8 cellular contexts compared by ENCODE assay signal in the genomic region with DNA sequence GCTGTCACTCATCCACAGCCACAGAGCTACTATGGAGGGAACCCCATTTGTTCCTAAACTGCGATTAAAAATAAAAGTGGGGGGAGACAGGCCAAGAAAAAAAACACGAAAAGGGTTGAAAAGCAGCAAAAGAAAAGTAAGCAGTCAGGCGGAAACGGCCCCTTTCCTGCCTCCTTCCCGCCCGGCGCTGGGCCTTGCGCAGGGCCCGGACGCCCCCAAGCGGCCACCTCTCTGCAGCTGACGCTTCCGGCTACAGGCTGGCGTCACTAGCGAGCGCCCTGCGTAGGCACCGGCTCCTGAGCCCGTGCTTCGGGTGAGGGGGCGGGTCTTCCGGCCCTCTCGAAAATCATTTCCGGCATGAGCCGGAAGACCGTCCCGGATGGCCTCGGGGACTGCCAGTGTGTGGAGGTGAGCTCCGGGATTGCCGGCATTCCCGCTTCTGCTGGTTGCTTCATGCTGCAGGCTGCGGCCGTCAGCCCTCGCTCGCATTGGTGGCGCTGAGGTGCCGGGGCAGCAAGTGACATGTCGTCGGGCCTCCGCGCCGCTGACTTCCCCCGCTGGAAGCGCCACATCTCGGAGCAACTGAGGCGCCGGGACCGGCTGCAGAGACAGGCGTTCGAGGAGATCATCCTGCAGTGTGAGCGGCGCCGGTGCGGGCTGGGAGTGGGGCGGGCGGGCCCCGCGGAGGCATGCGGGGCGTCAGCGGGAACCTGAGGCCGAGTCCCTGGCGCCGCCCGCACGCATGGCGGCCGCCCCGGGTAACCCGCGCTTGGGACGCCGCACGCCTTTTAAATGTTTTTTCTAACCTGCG. TPM values are rescaled to one million over a fixed set of nuclear protein-coding genes. Genes with fewer than 3 reads are reported as not detected.
DNase-seq lines count a peak whose midpoint lies in the region; ATAC-seq and TF ChIP-seq lines count a peak whose summit lies in the region.

A gene (plus strand): TSS at position 368 of the 811 bp plus-strand sequence. CDS start 155 bp downstream, at position 523.

- DNase-seq in BJ (ENCODE audit: low read depth) = peak; percentile 65
- DNase-seq in GM19238 (ENCODE audit: insufficient read length, low spot score) = peak; percentile 99
- DNase-seq in NCI-H510A treated with DMSO at 0.1 percent for 48 hours (lab: John Stamatoyannopoulos, UW) = peak; percentile 96
- peak; percentile 91 to 92 for DNase-seq in activated CD4-positive, alpha-beta T cell treated with anti-CD3 and anti-CD28 coated beads for 24 hours (ENCODE audit: low read depth in 2 of 2)
- peak; percentile 98 for DNase-seq in chondrocyte (ENCODE audit: low spot score)
- DNase-seq in kidney epithelial cell (ENCODE audit: low read depth) = peak; percentile 78
- DNase-seq in stimulated activated CD4-positive, alpha-beta T cell treated with anti-CD3 and anti-CD28 coated beads, Interleukin-15, amount 100 ng/mL, for 48 hours (ENCODE audit: low read depth in 2 of 2) = peak; percentile 94 to 95

- H3K27me3 ChIP-seq in BJ (ENCODE audit: control insufficient read depth, insufficient read depth, low read length) (no peaks in the 10 kb centered on the region), kidney epithelial cell (ENCODE audit: control insufficient read depth, insufficient read depth, low read length) (no peaks in the 10 kb centered on the region)

- H3K36me3 ChIP-seq in BJ (ENCODE audit: control insufficient read depth, insufficient read depth, low read length) = no peaks in the 10 kb centered on the region; the same call in 1 of the 2 replicates
- H3K36me3 ChIP-seq in kidney epithelial cell (ENCODE audit: control insufficient read depth, insufficient read depth, low read length) = no peaks in the 10 kb centered on the region

- H3K4me3 Mint-ChIP-seq in chondrocyte (ENCODE audit: unreplicated experiment) = peak within 1 kb of the TSS; percentile 89

- peaks cover 23% of the 10 kb centered on the region for H3K4me1 Mint-ChIP-seq in chondrocyte (ENCODE audit: low read depth)

- H3K4me3 ChIP-seq in BJ (ENCODE audit: low read depth, low read length) (peak within 1 kb of the TSS; percentile 87), kidney epithelial cell (ENCODE audit: low read depth, low read length) (peak within 1 kb of the TSS; percentile 74)

- no peaks in the 10 kb centered on the region for H3K9me3 Mint-ChIP-seq in chondrocyte (ENCODE audit: low read depth)

- TF ChIP-seq CTCF in BJ (IDR thresholded peaks at IDR 0.05; ENCODE audit: insufficient read depth, low read depth, low read length) = peak; percentile 99
- peak; percentile 97 for TF ChIP-seq CTCF in chondrocyte (IDR thresholded peaks at IDR 0.05)
- peak; percentile 94 for TF ChIP-seq CTCF in kidney epithelial cell (IDR thresholded peaks at IDR 0.05; ENCODE audit: insufficient read depth, low read length, poor library complexity, severe bottlenecking)

- POLR2A ChIA-PET in BJ (lab: Charles Lee) = interaction anchor here (0.6 to 0.7 kb wide), 2 partner anchors 449 to 811 kb away, joined by 3 to 5 read pairs; no protein-coding TSS in a partner anchor

- peak within 1 kb of the TSS; percentile 85 for H3K27ac Mint-ChIP-seq in chondrocyte (ENCODE audit: unreplicated experiment)

- CTCF ChIA-PET in BJ (lab: Yijun Ruan, JAX) = interaction anchor here (0.6 to 3.2 kb wide), 20 partner anchors 9 to 654 kb away, joined by 3 to 20 read pairs (median 4); no protein-coding TSS in a partner anchor

- no peaks in the 10 kb centered on the region for H3K36me3 Mint-ChIP-seq in chondrocyte (ENCODE audit: low read depth)

- H3K27me3 Mint-ChIP-seq in chondrocyte (ENCODE audit: low read depth) = no peaks in the 10 kb centered on the region

- ATAC-seq in HG03442 (IDR thresholded peaks at IDR 0.05; ENCODE audit: unreplicated experiment) = peak; percentile 92

RNA-seq across cellular contexts. Expression of the gene that starts here (rescaled TPM):
- 26.4 and 29.2 TPM in 2 replicates for polyA plus RNA-seq in BJ (2011; rRNA removed)
- 16.6 and 17.1 TPM in 2 replicates for polyA minus RNA-seq in BJ (2011; rRNA and poly(A)+ RNA removed)
- 23.8 to 25.7 TPM (median 24.8 TPM) in 3 replicates for total RNA-seq in chondrocyte
- total RNA-seq in kidney epithelial cell = 25.2 and 54.1 TPM in 2 replicates

Comparison
In these comparisons a context has a peak if more than half of its experiments do, and no peak if none do; other contexts are left out.
1. Peak in every context shown above with its lines: DNase-seq, ATAC-seq and H3K4me3 ChIP-seq.